Comparison of ENCODE assay signal across 24 cellular contexts in genomic region chr7:7548407-7548806, GRCh38. TPM values are rescaled to one million over a fixed set of nuclear protein-coding genes. Genes with fewer than 3 reads are reported as not detected.
DNase-seq lines count a peak whose midpoint lies in the region; ATAC-seq, FAIRE-seq and TF ChIP-seq lines count a peak whose summit lies in the region.
"Had no signal": no experiment of that assay in that cellular context is flagged by ENCODE, and none has a peak within 500 bp of the region (broad histone marks: within the 10 kb centered on the region; RNA-seq: fewer than 3 reads in every experiment).

No MANE protein-coding gene starts in this region.

- BruUV-seq in MCF 10A (replicated peaks; lab: Mats Ljungman, UMichigan): no TSS peak
- no TSS peak for BruUV-seq in mammary epithelial cell (replicated peaks; lab: Mats Ljungman, UMichigan)

- no peak for TF ChIP-seq POLR2A in right lobe of liver (IDR thresholded peaks at IDR 0.05)

- no peaks in the 10 kb centered on the region for H3K79me2 ChIP-seq in mammary epithelial cell (ENCODE audit: insufficient read depth, low read length)
- no peaks in the 10 kb centered on the region for H3K79me2 ChIP-seq in astrocyte (ENCODE audit: insufficient read depth, low read length)

- H2AFZ ChIP-seq in mammary epithelial cell (ENCODE audit: low read depth, low read length): no peak overlapping the region
- H2AFZ ChIP-seq in astrocyte (ENCODE audit: low read depth, low read length): no peak overlapping the region

- DNase-seq in MCF 10A (ENCODE audit: unreplicated experiment) (no peak), mammary epithelial cell (no peak), astrocyte (ENCODE audit: low read depth) (no peak), right lobe of liver (no peak), NCI-H510A (lab: John Stamatoyannopoulos, UW) (no peak), SIG-M5 treated with dmso at 0.1 percent for 504 hours (lab: John Stamatoyannopoulos, UW; ENCODE audit: unreplicated experiment) (no peak)
- DNase-seq: AML-193; Caco-2; Calu3; CD4-positive, alpha-beta T cell; CD8-positive, alpha-beta T cell; DMS79 treated with DMSO at 0.1 percent for 48 hours; GDM1 had no signal

- peak; percentile 30 to 62 (median 46) for ATAC-seq in right lobe of liver
- ATAC-seq: A549; CD8-positive, alpha-beta T cell; GM12878 had no signal

- H3K4me3 Mint-ChIP-seq in MCF 10A (ENCODE audit: unreplicated experiment): no peak overlapping the region
- H3K4me3 Mint-ChIP-seq in astrocyte (ENCODE audit: unreplicated experiment): no peak overlapping the region
- H3K4me3 Mint-ChIP-seq: B cell; CD4-positive, alpha-beta T cell; CD8-positive, alpha-beta T cell had no signal

- H3K36me3 Mint-ChIP-seq in MCF 10A (ENCODE audit: insufficient read depth, unreplicated experiment): no peaks in the 10 kb centered on the region
- no peaks in the 10 kb centered on the region for H3K36me3 Mint-ChIP-seq in astrocyte (ENCODE audit: low read depth, unreplicated experiment)
- H3K36me3 Mint-ChIP-seq: CD8-positive, alpha-beta T cell had no signal

- dilution Hi-C loops in mammary epithelial cell (cut with HindIII; ENCODE audit: low sequenced_read_pairs): no loop called here

- H4K20me1 ChIP-seq in mammary epithelial cell (ENCODE audit: insufficient read depth, low read length) (no peaks in the 10 kb centered on the region), astrocyte (ENCODE audit: insufficient read depth, low read length) (no peaks in the 10 kb centered on the region)
- H4K20me1 ChIP-seq: BLaER1 treated with 17β-estradiol and CSF1 and Interleukin-3, amounts not matched to agents 10 nM and 100 nM had no signal

- no peaks in the 10 kb centered on the region for H3K4me1 ChIP-seq in mammary epithelial cell (ENCODE audit: insufficient read depth, low read length)
- H3K4me1 ChIP-seq in astrocyte (ENCODE audit: insufficient read depth, low read length): peaks cover 1% of the 10 kb centered on the region
- peaks cover 0 to 23% (median 3%) of the 10 kb centered on the region in 4 donors for H3K4me1 ChIP-seq in right lobe of liver
- H3K4me1 ChIP-seq: Caco-2 had no signal

- peaks cover 32% of the 10 kb centered on the region for H3K4me1 Mint-ChIP-seq in MCF 10A (ENCODE audit: insufficient read depth, unreplicated experiment)
- H3K4me1 Mint-ChIP-seq in astrocyte (ENCODE audit: low read depth, unreplicated experiment): no peaks in the 10 kb centered on the region
- H3K4me1 Mint-ChIP-seq: B cell had no signal

- 98% methylated on average over 3 of the region's 3 CpGs for WGBS in mammary epithelial cell (ENCODE audit: low coverage, missing lambda C conversion rate)
- WGBS in right lobe of liver (ENCODE audit: insufficient coverage, low coverage, low lambda C conversion rate, missing lambda C conversion rate): 84% methylated on average over 3 of the region's 3 CpGs

- no peak overlapping the region for H3K4me2 ChIP-seq in mammary epithelial cell (ENCODE audit: insufficient read depth, low read depth, low read length)
- no peak overlapping the region for H3K4me2 ChIP-seq in astrocyte (ENCODE audit: low read length)
- H3K4me2 ChIP-seq: A549; BLaER1 treated with 17β-estradiol and CSF1 and Interleukin-3, amounts not matched to agents 10 nM and 100 nM had no signal

- FAIRE-seq in astrocyte (lab: Jason Lieb, UNC): peak; percentile 52
- FAIRE-seq: A549, D721Med, GM12878, GM12892, GM18507 had no signal

- H3K9me3 ChIP-seq in mammary epithelial cell (replicated peaks; ENCODE audit: insufficient read depth, low read length) (no peaks in the 10 kb centered on the region), astrocyte (ENCODE audit: insufficient read depth, low read depth, low read length) (no peaks in the 10 kb centered on the region), right lobe of liver (no peaks in the 10 kb centered on the region)
- H3K9me3 ChIP-seq: A549; BLaER1 treated with 17β-estradiol and CSF1 and Interleukin-3, amounts not matched to agents 10 nM and 100 nM; Caco-2 had no signal

- in situ Hi-C loops in mammary epithelial cell (cut with MboI; ENCODE audit: low sequenced_read_pairs in 2 of 2): loop anchor here in 1 of 2 donors (25.0 kb wide), 2 partner anchors 436 to 586 kb away; no protein-coding TSS in a partner anchor

- TF ChIP-seq CTCF in MCF 10A (IDR thresholded peaks at IDR 0.05; ENCODE audit: unreplicated experiment) (no peak), mammary epithelial cell (conservative IDR thresholded peaks at IDR 0.05 in 1 of 2, IDR thresholded peaks at IDR 0.05 in 1 of 2; ENCODE audit: extremely low read depth in 1 of 2, insufficient read depth in 1 of 2, low read depth in 1 of 2, low read length in 2 of 2) (no peak), astrocyte (IDR thresholded peaks at IDR 0.05; ENCODE audit: insufficient read depth, low read depth, low read length) (no peak), right lobe of liver (IDR thresholded peaks at IDR 0.05) (no peak)

- CTCF ChIA-PET in MCF 10A (lab: Yijun Ruan, JAX) (interaction anchor here (1.4 kb wide), 1 partner anchor 124 kb away, joined by 8 read pairs; no protein-coding TSS in a partner anchor), mammary epithelial cell (lab: Charles Lee; ENCODE audit: low non-redundant PET) (no interaction called here)

- H3K27me3 Mint-ChIP-seq in MCF 10A (ENCODE audit: insufficient read depth, unreplicated experiment) (no peaks in the 10 kb centered on the region), astrocyte (ENCODE audit: low read depth, unreplicated experiment) (no peaks in the 10 kb centered on the region)
- H3K27me3 Mint-ChIP-seq: B cell; CD4-positive, alpha-beta T cell had no signal

- peak overlapping the region; percentile 40 for H3K27ac Mint-ChIP-seq in MCF 10A (ENCODE audit: low read depth, unreplicated experiment)
- H3K27ac Mint-ChIP-seq in astrocyte (ENCODE audit: unreplicated experiment): no peak overlapping the region
- H3K27ac Mint-ChIP-seq: B cell; CD4-positive, alpha-beta T cell; CD8-positive, alpha-beta T cell had no signal

- H3K9me3 Mint-ChIP-seq in MCF 10A (ENCODE audit: unreplicated experiment): no peaks in the 10 kb centered on the region
- no peaks in the 10 kb centered on the region for H3K9me3 Mint-ChIP-seq in astrocyte (ENCODE audit: unreplicated experiment)
- H3K9me3 Mint-ChIP-seq: CD4-positive, alpha-beta T cell; CD8-positive, alpha-beta T cell had no signal

- H3K27ac ChIP-seq in mammary epithelial cell (ENCODE audit: insufficient read depth, low read depth, low read length): no peak overlapping the region
- no peak overlapping the region for H3K27ac ChIP-seq in astrocyte (ENCODE audit: low read depth, low read length)
- no peak overlapping the region for H3K27ac ChIP-seq in right lobe of liver
- H3K27ac ChIP-seq: 22Rv1; A549; BLaER1 treated with 17β-estradiol and CSF1 and Interleukin-3, amounts not matched to agents 10 nM and 100 nM; C4-2B had no signal

- H3K27me3 ChIP-seq in mammary epithelial cell (ENCODE audit: insufficient read depth, low read length): no peaks in the 10 kb centered on the region
- H3K27me3 ChIP-seq in astrocyte (ENCODE audit: insufficient read depth, low read length): no peaks in the 10 kb centered on the region
- no peaks in the 10 kb centered on the region for H3K27me3 ChIP-seq in right lobe of liver
- H3K27me3 ChIP-seq: BLaER1 treated with 17β-estradiol and CSF1 and Interleukin-3, amounts not matched to agents 10 nM and 100 nM had no signal

- no peak overlapping the region for H3K9ac ChIP-seq in mammary epithelial cell (ENCODE audit: insufficient read depth, low read length)
- H3K9ac ChIP-seq in astrocyte (ENCODE audit: low read length): no peak overlapping the region
- H3K9ac ChIP-seq: BLaER1 treated with 17β-estradiol and CSF1 and Interleukin-3, amounts not matched to agents 10 nM and 100 nM had no signal

- H3K36me3 ChIP-seq in mammary epithelial cell (ENCODE audit: insufficient read depth, low read length) (no peaks in the 10 kb centered on the region), astrocyte (ENCODE audit: insufficient read depth, low read length) (no peaks in the 10 kb centered on the region), right lobe of liver (no peaks in the 10 kb centered on the region)
- H3K36me3 ChIP-seq: BLaER1 treated with 17β-estradiol and CSF1 and Interleukin-3, amounts not matched to agents 10 nM and 100 nM had no signal

- POLR2A ChIA-PET in MCF 10A (lab: Yijun Ruan, JAX): interaction anchor here (0.6 to 9.5 kb wide), 3 partner anchors 17 to 109 kb away, joined by 3 to 235 read pairs (median 4); partner anchors contain the start of gene MIOS

- no peak overlapping the region for H3K4me3 ChIP-seq in mammary epithelial cell (replicated peaks in 1 of 3; ENCODE audit: insufficient read depth in 1 of 3, low read depth in 2 of 3, low read length in 3 of 3)
- H3K4me3 ChIP-seq in astrocyte (ENCODE audit: insufficient read depth, low read depth, low read length): no peak overlapping the region
- no peak overlapping the region for H3K4me3 ChIP-seq in right lobe of liver
- H3K4me3 ChIP-seq: A549; BLaER1 treated with 17β-estradiol and CSF1 and Interleukin-3, amounts not matched to agents 10 nM and 100 nM; GM12878 had no signal

- intact Hi-C loops in MCF 10A (cut with micrococcal nuclease): no loop called here
- intact Hi-C loops in mammary epithelial cell (cut with micrococcal nuclease): no loop called here
- intact Hi-C loops in right lobe of liver (cut with DNase I): no loop called here

RNA-seq across cellular contexts. Expression of gene COL28A1, which starts 12.7 kb away (rescaled TPM):
- 0.29 and 0.96 TPM in 2 replicates for total RNA-seq in MCF 10A (2022)
- total RNA-seq in mammary epithelial cell: under 1 TPM; 0.16 to 0.17 TPM
- polyA plus RNA-seq in mammary epithelial cell: not detected
- polyA minus RNA-seq in mammary epithelial cell: not detected
- 0.11 TPM in 1 of 2 replicates, not detected in the other for total RNA-seq in astrocyte
- under 1 TPM in 4 of 6 experiments, not detected in 2; 0.07 to 0.51 (median 0.34) TPM for total RNA-seq in right lobe of liver
- total RNA-seq: A172, G401, GM12878 had no signal

RNA-seq across cellular contexts. Expression of gene MIOS, which starts 18.3 kb away (rescaled TPM):
- total RNA-seq in MCF 10A (2022): 43.5 and 65.4 TPM in 2 replicates
- 10 to 100 TPM; 27.5 to 36.8 TPM for total RNA-seq in mammary epithelial cell
- 12.4 TPM for polyA plus RNA-seq in mammary epithelial cell
- polyA minus RNA-seq in mammary epithelial cell: 8.6 TPM
- total RNA-seq in astrocyte: 14.7 and 16.4 TPM in 2 replicates
- total RNA-seq in right lobe of liver: 10 to 100 TPM; 14.1 to 21.3 (median 18.6) TPM
